8 cellular contexts compared by ENCODE assay signal in genomic region chr16:89565506-89566372, GRCh38. TPM values are rescaled to one million over a fixed set of nuclear protein-coding genes. Genes with fewer than 3 reads are reported as not detected.
DNase-seq lines count a peak whose midpoint lies in the region; ATAC-seq and TF ChIP-seq lines count a peak whose summit lies in the region.

No MANE protein-coding gene starts in this region.

- peaks cover 7% of the 10 kb centered on the region for H3K36me3 ChIP-seq in mucosa of descending colon (ENCODE audit: low read depth)

- no peak for DNase-seq in GM10266 (ENCODE audit: extremely low spot score)
- DNase-seq in NAMALWA (ENCODE audit: low spot score): peak; percentile 68
- DNase-seq in ecto neural progenitor cell (ENCODE audit: low spot score): peak; percentile 84
- DNase-seq in mucosa of descending colon: peak; percentile 74 to 81 (median 75)
- peak in 25 of 49 donors; percentile 7 to 64 (median 28) for DNase-seq in substantia nigra (lab: John Stamatoyannopoulos, UW)
- DNase-seq in medulla oblongata (ENCODE audit: extremely low spot score): no peak

- no peak overlapping the region for H3K27ac ChIP-seq in substantia nigra (ENCODE audit: low read depth, low read length, poor library complexity, severe bottlenecking)

- peak; percentile 71 for TF ChIP-seq CTCF in GM10266 (IDR thresholded peaks at IDR 0.05; ENCODE audit: control insufficient read depth, insufficient read depth, low read depth, missing control alignments)
- peak; percentile 37 for TF ChIP-seq CTCF in mucosa of descending colon (IDR thresholded peaks at IDR 0.05)

- H3K9me3 ChIP-seq in mucosa of descending colon: no peaks in the 10 kb centered on the region

- H3K4me3 ChIP-seq in mucosa of descending colon: no peak overlapping the region

- H3K4me1 ChIP-seq in mucosa of descending colon (ENCODE audit: low read depth): peaks cover 39% of the 10 kb centered on the region

- intact Hi-C loops in mucosa of descending colon (cut with DNase I, micrococcal nuclease): no loop called here

- peak; percentile 37 for ATAC-seq in activated CD4-positive, CD25-positive, alpha-beta regulatory T cell treated with anti-CD3 and anti-CD28 coated beads, Interleukin-2, amount 50 U/mL, for 24 hours
- ATAC-seq in mucosa of descending colon (peak; percentile 60), HG02763 (IDR thresholded peaks at IDR 0.05; ENCODE audit: unreplicated experiment) (no peak)

RNA-seq across cellular contexts. Expression of gene RPL13, which starts 5.3 kb away (rescaled TPM):
- 1,000 to 10,000 TPM; 1,693 to 1,792 (median 1,717) TPM for total RNA-seq in mucosa of descending colon

RNA-seq across cellular contexts. Expression of gene CPNE7, which starts 9.8 kb away (rescaled TPM):
- 1 to 10 TPM in 1 of 3 donors, under 1 TPM in 2; 0.72 to 2.0 (median 0.79) TPM for total RNA-seq in mucosa of descending colon

RNA-seq across cellular contexts. Expression of gene DPEP1, which starts 47.7 kb away (rescaled TPM):
- 1 to 10 TPM in 1 of 3 donors, under 1 TPM in 1, not detected in 1; 0.28 to 2.0 TPM for total RNA-seq in mucosa of descending colon

RNA-seq across cellular contexts. Expression of gene SPG7, which starts 57.5 kb away (rescaled TPM):
- total RNA-seq in mucosa of descending colon: 100 to 1,000 TPM; 112 to 137 (median 121) TPM

Comparison
In these comparisons a context has a peak if more than half of its experiments do, and no peak if none do; other contexts are left out.
1. DNase-seq: peak in NAMALWA (single experiment), ecto neural progenitor cell (single experiment), mucosa of descending colon (3 of 3) and substantia nigra (25 of 49); none in GM10266 (single experiment) and medulla oblongata (single experiment).